ENCODE assay signal across 11 cellular contexts in the genomic region with DNA sequence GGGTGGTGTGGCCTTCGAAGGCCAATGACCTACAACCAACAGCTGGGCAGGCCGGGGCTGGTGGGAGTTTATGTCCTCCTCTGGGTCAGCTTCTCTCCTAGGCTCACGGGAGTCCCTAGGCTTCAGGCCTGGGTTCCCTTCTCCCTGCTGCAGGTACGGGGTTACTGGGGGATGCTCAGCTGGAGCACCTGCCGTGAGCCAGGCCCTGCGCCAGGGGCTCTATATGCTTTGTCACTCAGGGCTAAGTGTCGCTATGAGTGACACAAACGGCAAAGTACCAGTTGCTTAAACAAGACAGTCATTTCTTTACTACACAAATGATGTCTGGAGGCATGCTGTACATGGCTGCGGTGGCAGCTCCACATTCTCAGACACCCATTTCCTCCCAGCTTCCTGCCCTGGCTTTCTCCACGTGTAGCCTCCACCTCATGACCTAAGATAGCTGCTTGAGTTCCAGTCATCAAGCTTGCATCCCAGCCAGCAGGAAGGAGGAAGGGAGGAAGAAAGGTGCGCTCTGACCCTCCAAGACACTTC. TPM values are rescaled to one million over a fixed set of nuclear protein-coding genes. Genes with fewer than 3 reads are reported as not detected.
DNase-seq lines count a peak whose midpoint lies in the region; ATAC-seq and TF ChIP-seq lines count a peak whose summit lies in the region.
"Had no signal": no experiment of that assay in that cellular context is flagged by ENCODE, and none has a peak within 500 bp of the region (broad histone marks: within the 10 kb centered on the region; RNA-seq: fewer than 3 reads in every experiment).

No MANE protein-coding gene starts in this region.

- H3K4me1 Mint-ChIP-seq in activated naive CD8-positive, alpha-beta T cell treated with anti-CD3 and anti-CD28 coated beads, Interleukin-2, amount 10 ng/mL, durations not matched to agents 7 days and 5 days = peaks cover 3% of the 10 kb centered on the region
- H3K4me1 Mint-ChIP-seq in activated naive CD8-positive, alpha-beta T cell treated with anti-CD3 and anti-CD28 coated beads for 36 hours = peaks cover 11% of the 10 kb centered on the region
- H3K4me1 Mint-ChIP-seq in activated naive CD4-positive, alpha-beta T cell treated with anti-CD3 and anti-CD28 coated beads for 36 hours (ENCODE audit: low read depth) = peaks cover 20% of the 10 kb centered on the region
- peaks cover 6 to 18% of the 10 kb centered on the region in 2 donors for H3K4me1 Mint-ChIP-seq in stimulated activated naive B cell treated with anti-CD40 and anti-IgM and Interleukin-4, amounts not matched to agents 10 μg/mL and 1 μg/mL and 100 μg/mL, for 72 hours

- peak; percentile 6 for ATAC-seq in activated naive CD8-positive, alpha-beta T cell treated with anti-CD3 and anti-CD28 coated beads, Interleukin-2, amount 10 ng/mL, durations not matched to agents 7 days and 5 days (ENCODE audit: low read depth)
- ATAC-seq in HG02981 (IDR thresholded peaks at IDR 0.05; ENCODE audit: unreplicated experiment) = peak; percentile 68
- ATAC-seq in stimulated activated naive B cell treated with anti-CD40 and anti-IgM and Interleukin-4, amounts not matched to agents 10 μg/mL and 1 μg/mL and 100 μg/mL, for 72 hours (replicated peaks) = peak in 1 of 2 donors; percentile 52
- no peak for ATAC-seq in SK-N-SH treated with all-trans-retinoic acid at 6 μM for 48 hours

- no peaks in the 10 kb centered on the region for H4K20me1 ChIP-seq in MM.1S (ENCODE audit: insufficient read depth, low read length)

- H3F3A ChIP-seq in MM.1S (ENCODE audit: insufficient read depth, low read length) = no peaks in the 10 kb centered on the region

- no peaks in the 10 kb centered on the region for H3K4me1 ChIP-seq in MM.1S (ENCODE audit: low read length)

- H3K27me3 ChIP-seq in MM.1S (replicated peaks; ENCODE audit: insufficient read depth, low read length) = no peaks in the 10 kb centered on the region
- H3K27me3 ChIP-seq: cardiac muscle cell, thyroid gland had no signal

- no peaks in the 10 kb centered on the region for H3K9me3 ChIP-seq in MM.1S (replicated peaks; ENCODE audit: insufficient read depth, low read length)
- H3K9me3 ChIP-seq: thyroid gland had no signal

- CTCF ChIA-PET in activated naive CD4-positive, alpha-beta T cell treated with anti-CD3 and anti-CD28 coated beads for 36 hours (lab: Charles Lee) = interaction anchor here (0.6 to 1.4 kb wide), 5 partner anchors 21 to 410 kb away, joined by 3 to 8 read pairs (median 4); no protein-coding TSS in a partner anchor

- intact Hi-C loops in activated naive CD4-positive, alpha-beta T cell treated with anti-CD3 and anti-CD28 coated beads for 36 hours (cut with micrococcal nuclease) = loop anchor here (1.0 to 10.0 kb wide), 5 partner anchors 10 to 798 kb away; partner anchors contain the start of genes BARX1 and ZNF484

- no peaks in the 10 kb centered on the region for H3K79me2 ChIP-seq in MM.1S (ENCODE audit: low read length)

- H3K4me3 ChIP-seq in MM.1S (ENCODE audit: low read length) = no peak overlapping the region
- H3K4me3 ChIP-seq: cardiac muscle cell, thyroid gland had no signal

- POLR2A ChIA-PET in activated naive CD8-positive, alpha-beta T cell treated with anti-CD3 and anti-CD28 coated beads, Interleukin-2, amount 10 ng/mL, durations not matched to agents 7 days and 5 days (lab: Charles Lee) = interaction anchor here (1.5 kb wide), 1 partner anchor 410 kb away, joined by 3 read pairs; no protein-coding TSS in a partner anchor

- H3K27ac ChIP-seq in MM.1S (ENCODE audit: low read length) = no peak overlapping the region
- H3K27ac ChIP-seq: cardiac muscle cell, thyroid gland had no signal

- no peaks in the 10 kb centered on the region for H3K36me3 ChIP-seq in MM.1S (replicated peaks; ENCODE audit: insufficient read depth, low read length)
- H3K36me3 ChIP-seq: cardiac muscle cell, thyroid gland had no signal

- H3K9me2 ChIP-seq in MM.1S (replicated peaks; ENCODE audit: insufficient read depth, low read length) = no peaks in the 10 kb centered on the region

- H3K4me3 Mint-ChIP-seq in activated naive CD8-positive, alpha-beta T cell treated with anti-CD3 and anti-CD28 coated beads, Interleukin-2, amount 10 ng/mL, durations not matched to agents 7 days and 5 days = no peak overlapping the region
- no peak overlapping the region for H3K4me3 Mint-ChIP-seq in activated naive CD8-positive, alpha-beta T cell treated with anti-CD3 and anti-CD28 coated beads for 36 hours
- H3K4me3 Mint-ChIP-seq in activated naive CD4-positive, alpha-beta T cell treated with anti-CD3 and anti-CD28 coated beads for 36 hours = no peak overlapping the region
- H3K4me3 Mint-ChIP-seq in stimulated activated naive B cell treated with anti-CD40 and anti-IgM and Interleukin-4, amounts not matched to agents 10 μg/mL and 1 μg/mL and 100 μg/mL, for 72 hours = no peak overlapping the region

- H3K36me3 Mint-ChIP-seq in activated naive CD8-positive, alpha-beta T cell treated with anti-CD3 and anti-CD28 coated beads, Interleukin-2, amount 10 ng/mL, durations not matched to agents 7 days and 5 days = no peaks in the 10 kb centered on the region
- no peaks in the 10 kb centered on the region for H3K36me3 Mint-ChIP-seq in activated naive CD8-positive, alpha-beta T cell treated with anti-CD3 and anti-CD28 coated beads for 36 hours
- peaks cover 2% of the 10 kb centered on the region for H3K36me3 Mint-ChIP-seq in activated naive CD4-positive, alpha-beta T cell treated with anti-CD3 and anti-CD28 coated beads for 36 hours (ENCODE audit: low read depth)
- H3K36me3 Mint-ChIP-seq in stimulated activated naive B cell treated with anti-CD40 and anti-IgM and Interleukin-4, amounts not matched to agents 10 μg/mL and 1 μg/mL and 100 μg/mL, for 72 hours = no peaks in the 10 kb centered on the region

- no peak for DNase-seq in activated naive CD8-positive, alpha-beta T cell treated with anti-CD3 and anti-CD28 coated beads, Interleukin-2, amount 10 ng/mL, durations not matched to agents 7 days and 5 days
- no peak for DNase-seq in activated naive CD8-positive, alpha-beta T cell treated with anti-CD3 and anti-CD28 coated beads for 36 hours
- peak; percentile 80 for DNase-seq in activated naive CD4-positive, alpha-beta T cell treated with anti-CD3 and anti-CD28 coated beads for 36 hours
- DNase-seq in stimulated activated naive B cell treated with anti-CD40 and anti-IgM and Interleukin-4, amounts not matched to agents 10 μg/mL and 1 μg/mL and 100 μg/mL, for 72 hours = no peak
- no peak for DNase-seq in central memory CD4-positive, alpha-beta T cell
- DNase-seq in MM.1S = no peak
- DNase-seq: Karpas-422 had no signal

- H3K27me3 Mint-ChIP-seq in activated naive CD8-positive, alpha-beta T cell treated with anti-CD3 and anti-CD28 coated beads, Interleukin-2, amount 10 ng/mL, durations not matched to agents 7 days and 5 days = peaks cover 2% of the 10 kb centered on the region
- no peaks in the 10 kb centered on the region for H3K27me3 Mint-ChIP-seq in activated naive CD8-positive, alpha-beta T cell treated with anti-CD3 and anti-CD28 coated beads for 36 hours
- no peaks in the 10 kb centered on the region for H3K27me3 Mint-ChIP-seq in activated naive CD4-positive, alpha-beta T cell treated with anti-CD3 and anti-CD28 coated beads for 36 hours (ENCODE audit: low read depth)
- no peaks in the 10 kb centered on the region for H3K27me3 Mint-ChIP-seq in stimulated activated naive B cell treated with anti-CD40 and anti-IgM and Interleukin-4, amounts not matched to agents 10 μg/mL and 1 μg/mL and 100 μg/mL, for 72 hours

- no peak overlapping the region for H3K4me2 ChIP-seq in MM.1S (ENCODE audit: low read depth, low read length)

- no peak overlapping the region for H2AFZ ChIP-seq in MM.1S (ENCODE audit: low read length)

- H3K9ac ChIP-seq in MM.1S (ENCODE audit: low read length) = no peak overlapping the region

- TF ChIP-seq CTCF in MM.1S (IDR thresholded peaks at IDR 0.05; ENCODE audit: low read length) = no peak

- no peak overlapping the region for H3K27ac Mint-ChIP-seq in activated naive CD8-positive, alpha-beta T cell treated with anti-CD3 and anti-CD28 coated beads, Interleukin-2, amount 10 ng/mL, durations not matched to agents 7 days and 5 days
- H3K27ac Mint-ChIP-seq in activated naive CD8-positive, alpha-beta T cell treated with anti-CD3 and anti-CD28 coated beads for 36 hours = no peak overlapping the region
- H3K27ac Mint-ChIP-seq in activated naive CD4-positive, alpha-beta T cell treated with anti-CD3 and anti-CD28 coated beads for 36 hours = peak overlapping the region; percentile 65
- peak overlapping the region; percentile 51 for H3K27ac Mint-ChIP-seq in stimulated activated naive B cell treated with anti-CD40 and anti-IgM and Interleukin-4, amounts not matched to agents 10 μg/mL and 1 μg/mL and 100 μg/mL, for 72 hours

- no peaks in the 10 kb centered on the region for H3K9me3 Mint-ChIP-seq in activated naive CD8-positive, alpha-beta T cell treated with anti-CD3 and anti-CD28 coated beads, Interleukin-2, amount 10 ng/mL, durations not matched to agents 7 days and 5 days
- no peaks in the 10 kb centered on the region for H3K9me3 Mint-ChIP-seq in activated naive CD8-positive, alpha-beta T cell treated with anti-CD3 and anti-CD28 coated beads for 36 hours
- peaks cover 3% of the 10 kb centered on the region for H3K9me3 Mint-ChIP-seq in activated naive CD4-positive, alpha-beta T cell treated with anti-CD3 and anti-CD28 coated beads for 36 hours
- H3K9me3 Mint-ChIP-seq in stimulated activated naive B cell treated with anti-CD40 and anti-IgM and Interleukin-4, amounts not matched to agents 10 μg/mL and 1 μg/mL and 100 μg/mL, for 72 hours = no peaks in the 10 kb centered on the region

TF ChIP-seq in SK-N-SH treated with all-trans-retinoic acid at 6 μM for 48 hours, 23 proteins besides CTCF, POLR2A, EP300 and RAD21 (continues in another document):
- TF ChIP-seq ZC3H10 (CRISPR knock-in tag; IDR thresholded peaks at IDR 0.05) = no peak

RNA-seq across cellular contexts. Expression of gene NINJ1, which starts 22.5 kb away (rescaled TPM):
- 10 to 100 TPM; 29.5 to 30.4 TPM for total RNA-seq in activated naive CD8-positive, alpha-beta T cell treated with anti-CD3 and anti-CD28 coated beads, Interleukin-2, amount 10 ng/mL, durations not matched to agents 7 days and 5 days
- total RNA-seq in activated naive CD8-positive, alpha-beta T cell treated with anti-CD3 and anti-CD28 coated beads for 36 hours = 10 to 100 TPM; 74.9 to 77.8 TPM
- 10 to 100 TPM; 93.9 to 96.9 TPM for total RNA-seq in activated naive CD4-positive, alpha-beta T cell treated with anti-CD3 and anti-CD28 coated beads for 36 hours

RNA-seq across cellular contexts. Expression of gene WNK2, which starts 27.4 kb away (rescaled TPM):
- total RNA-seq in activated naive CD8-positive, alpha-beta T cell treated with anti-CD3 and anti-CD28 coated beads, Interleukin-2, amount 10 ng/mL, durations not matched to agents 7 days and 5 days = under 1 TPM in 1 of 2 experiments, not detected in 1; 0.25 TPM
- under 1 TPM; 0.88 to 0.89 TPM for total RNA-seq in activated naive CD8-positive, alpha-beta T cell treated with anti-CD3 and anti-CD28 coated beads for 36 hours
- total RNA-seq in activated naive CD4-positive, alpha-beta T cell treated with anti-CD3 and anti-CD28 coated beads for 36 hours = 1 to 10 TPM; 5.2 to 5.8 TPM

Comparison
In these comparisons a context has a peak if more than half of its experiments do, and no peak if none do; other contexts are left out.
1. H3K27ac Mint-ChIP-seq: peak in activated naive CD4-positive, alpha-beta T cell treated with anti-CD3 and anti-CD28 coated beads for 36 hours (single experiment) and stimulated activated naive B cell treated with anti-CD40 and anti-IgM and Interleukin-4, amounts not matched to agents 10 μg/mL and 1 μg/mL and 100 μg/mL, for 72 hours (single experiment); none in activated naive CD8-positive, alpha-beta T cell treated with anti-CD3 and anti-CD28 coated beads, Interleukin-2, amount 10 ng/mL, durations not matched to agents 7 days and 5 days (single experiment) and activated naive CD8-positive, alpha-beta T cell treated with anti-CD3 and anti-CD28 coated beads for 36 hours (single experiment).